Comparison of ENCODE assay signal across 1 cellular context in the genomic region with DNA sequence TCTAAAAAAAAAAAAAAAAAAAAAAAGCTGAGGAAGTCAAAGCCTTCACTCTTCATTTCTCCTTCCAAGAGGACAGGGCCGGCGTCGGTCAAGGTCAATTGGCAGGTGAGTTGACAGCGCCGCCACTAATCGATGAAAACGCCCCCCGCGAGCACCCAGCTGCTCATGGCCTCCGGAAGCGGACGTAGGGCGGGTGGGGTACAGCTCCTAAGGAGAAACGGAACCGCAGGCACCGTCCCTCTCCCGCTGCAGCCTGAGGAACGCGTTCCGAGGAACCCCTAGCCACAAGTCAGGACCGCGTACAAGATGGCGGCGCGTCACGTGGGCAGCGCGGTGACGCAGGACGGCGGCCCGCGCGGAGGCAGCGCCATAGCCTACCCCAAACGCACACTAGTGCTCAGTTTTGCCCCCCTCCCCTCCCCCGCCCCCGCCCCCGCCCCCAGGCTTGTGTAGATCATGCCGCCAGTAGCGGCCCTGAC.
A peak's percentile ranks its signal among the peaks of the same experiment; 100 is the strongest.
TF ChIP-seq lines count a peak whose summit lies in the region.

A gene (plus strand): TSS at position 465 of the 479 bp plus-strand sequence. CDS start 16,045 bp downstream, outside the sequence.

TF ChIP-seq in HepG2, 621 proteins besides CTCF, POLR2A, EP300 and RAD21 (continues in another document):
- TF ChIP-seq ZNF563 (CRISPR knock-in tag; IDR thresholded peaks at IDR 0.05) (no peak), ZNF543 (CRISPR knock-in tag; IDR thresholded peaks at IDR 0.05) (peak; percentile 31; the same call in 1 of the 2 replicates), ZNF33B (CRISPR knock-in tag; IDR thresholded peaks at IDR 0.05) (no peak), ZNF788 (CRISPR knock-in tag; IDR thresholded peaks at IDR 0.05; ENCODE audit: borderline replicate concordance) (peak; percentile 69; the same call in 1 of the 2 replicates), SMAD3 (CRISPR knock-in tag; IDR thresholded peaks at IDR 0.05) (peak; percentile 70; the same call in 1 of the 2 replicates), NFRKB (IDR thresholded peaks at IDR 0.05) (no peak), PAX8 (CRISPR knock-in tag; IDR thresholded peaks at IDR 0.05; ENCODE audit: borderline replicate concordance) (no peak), NKX3-1 (CRISPR knock-in tag; IDR thresholded peaks at IDR 0.05) (no peak), ZFP1 (CRISPR knock-in tag; IDR thresholded peaks at IDR 0.05) (0 out of 2 replicates have a peak, but pooled peaks have one; percentile 29), TBL1XR1 (IDR thresholded peaks at IDR 0.05; ENCODE audit: borderline replicate concordance, low read length, partially characterized antibody) (no peak), ZFP37 (CRISPR knock-in tag; IDR thresholded peaks at IDR 0.05; ENCODE audit: borderline replicate concordance) (no peak; the same call in 1 of the 2 replicates), AGO2 (optimal IDR thresholded peaks at IDR 0.05; ENCODE audit: low read depth, low read length) (peak; percentile 89), ZNF460 (CRISPR knock-in tag; IDR thresholded peaks at IDR 0.05; ENCODE audit: borderline replicate concordance) (no peak), KDM5A (IDR thresholded peaks at IDR 0.05; ENCODE audit: borderline replicate concordance, low read length) (no peak), ZNF124 (CRISPR knock-in tag; IDR thresholded peaks at IDR 0.05) (peak; percentile 29; the same call in 1 of the 2 replicates), AGO1 (IDR thresholded peaks at IDR 0.05; ENCODE audit: low read depth, low read length, poor library complexity, severe bottlenecking) (peak; percentile 38), PLRG1 (conservative IDR thresholded peaks at IDR 0.05) (no peak), FOXA3 (CRISPR knock-in tag; IDR thresholded peaks at IDR 0.05) (peak; percentile 38; the same call in 1 of the 2 replicates), RELA (CRISPR knock-in tag; IDR thresholded peaks at IDR 0.05) (no peak; the same call in 1 of the 2 replicates), POLR2G (IDR thresholded peaks at IDR 0.05; ENCODE audit: low read depth, low read length) (peak; percentile 92), ZNF3 (CRISPR knock-in tag; IDR thresholded peaks at IDR 0.05) (no peak), ZNF264 (CRISPR knock-in tag; IDR thresholded peaks at IDR 0.05) (no peak), KDM5B (CRISPR knock-in tag; IDR thresholded peaks at IDR 0.05; ENCODE audit: borderline replicate concordance) (peak; percentile 49; the same call in 1 of the 2 replicates), BORCS8-MEF2B (CRISPR knock-in tag; IDR thresholded peaks at IDR 0.05) (no peak), REPIN1 (CRISPR knock-in tag; IDR thresholded peaks at IDR 0.05; ENCODE audit: borderline replicate concordance, low read depth) (no peak; the same call in 1 of the 2 replicates), ZSCAN21 (CRISPR knock-in tag; IDR thresholded peaks at IDR 0.05; ENCODE audit: borderline replicate concordance) (peak; percentile 76; the same call in 1 of the 2 replicates), DNMT3B (CRISPR knock-in tag; conservative IDR thresholded peaks at IDR 0.05) (no peak), REXO4 (CRISPR knock-in tag; IDR thresholded peaks at IDR 0.05; ENCODE audit: borderline replicate concordance) (no peak), THYN1 (CRISPR knock-in tag; IDR thresholded peaks at IDR 0.05; ENCODE audit: borderline replicate concordance, low read depth) (no peak), ZKSCAN8 (CRISPR knock-in tag; IDR thresholded peaks at IDR 0.05; ENCODE audit: borderline replicate concordance) (no peak; the same call in 1 of the 2 replicates)
- TF ChIP-seq, protein P1, sequence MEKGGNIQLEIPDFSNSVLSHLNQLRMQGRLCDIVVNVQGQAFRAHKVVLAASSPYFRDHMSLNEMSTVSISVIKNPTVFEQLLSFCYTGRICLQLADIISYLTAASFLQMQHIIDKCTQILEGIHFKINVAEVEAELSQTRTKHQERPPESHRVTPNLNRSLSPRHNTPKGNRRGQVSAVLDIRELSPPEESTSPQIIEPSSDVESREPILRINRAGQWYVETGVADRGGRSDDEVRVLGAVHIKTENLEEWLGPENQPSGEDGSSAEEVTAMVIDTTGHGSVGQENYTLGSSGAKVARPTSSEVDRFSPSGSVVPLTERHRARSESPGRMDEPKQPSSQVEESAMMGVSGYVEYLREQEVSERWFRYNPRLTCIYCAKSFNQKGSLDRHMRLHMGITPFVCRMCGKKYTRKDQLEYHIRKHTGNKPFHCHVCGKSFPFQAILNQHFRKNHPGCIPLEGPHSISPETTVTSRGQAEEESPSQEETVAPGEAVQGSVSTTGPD (CRISPR knock-in tag; IDR thresholded peaks at IDR 0.05): no peak
- TF ChIP-seq, protein P2, sequence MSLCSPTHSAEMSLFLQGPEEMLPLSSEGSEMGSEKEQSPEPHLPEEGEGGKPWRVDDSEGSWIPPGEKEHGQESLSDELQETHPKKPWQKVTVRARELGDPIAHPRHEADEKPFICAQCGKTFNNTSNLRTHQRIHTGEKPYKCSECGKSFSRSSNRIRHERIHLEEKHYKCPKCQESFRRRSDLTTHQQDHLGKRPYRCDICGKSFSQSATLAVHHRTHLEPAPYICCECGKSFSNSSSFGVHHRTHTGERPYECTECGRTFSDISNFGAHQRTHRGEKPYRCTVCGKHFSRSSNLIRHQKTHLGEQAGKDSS (CRISPR knock-in tag; IDR thresholded peaks at IDR 0.05; ENCODE audit: borderline replicate concordance, low read depth): 0 out of 2 replicates have a peak, but pooled peaks have one; percentile 65
- TF ChIP-seq, protein P3, sequence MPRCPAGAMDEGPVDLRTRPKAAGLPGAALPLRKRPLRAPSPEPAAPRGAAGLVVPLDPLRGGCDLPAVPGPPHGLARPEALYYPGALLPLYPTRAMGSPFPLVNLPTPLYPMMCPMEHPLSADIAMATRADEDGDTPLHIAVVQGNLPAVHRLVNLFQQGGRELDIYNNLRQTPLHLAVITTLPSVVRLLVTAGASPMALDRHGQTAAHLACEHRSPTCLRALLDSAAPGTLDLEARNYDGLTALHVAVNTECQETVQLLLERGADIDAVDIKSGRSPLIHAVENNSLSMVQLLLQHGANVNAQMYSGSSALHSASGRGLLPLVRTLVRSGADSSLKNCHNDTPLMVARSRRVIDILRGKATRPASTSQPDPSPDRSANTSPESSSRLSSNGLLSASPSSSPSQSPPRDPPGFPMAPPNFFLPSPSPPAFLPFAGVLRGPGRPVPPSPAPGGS (CRISPR knock-in tag; IDR thresholded peaks at IDR 0.05): no peak
- TF ChIP-seq, protein P4, sequence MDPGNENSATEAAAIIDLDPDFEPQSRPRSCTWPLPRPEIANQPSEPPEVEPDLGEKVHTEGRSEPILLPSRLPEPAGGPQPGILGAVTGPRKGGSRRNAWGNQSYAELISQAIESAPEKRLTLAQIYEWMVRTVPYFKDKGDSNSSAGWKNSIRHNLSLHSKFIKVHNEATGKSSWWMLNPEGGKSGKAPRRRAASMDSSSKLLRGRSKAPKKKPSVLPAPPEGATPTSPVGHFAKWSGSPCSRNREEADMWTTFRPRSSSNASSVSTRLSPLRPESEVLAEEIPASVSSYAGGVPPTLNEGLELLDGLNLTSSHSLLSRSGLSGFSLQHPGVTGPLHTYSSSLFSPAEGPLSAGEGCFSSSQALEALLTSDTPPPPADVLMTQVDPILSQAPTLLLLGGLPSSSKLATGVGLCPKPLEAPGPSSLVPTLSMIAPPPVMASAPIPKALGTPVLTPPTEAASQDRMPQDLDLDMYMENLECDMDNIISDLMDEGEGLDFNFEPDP (CRISPR knock-in tag; conservative IDR thresholded peaks at IDR 0.05): no peak
- TF ChIP-seq, protein P5, sequence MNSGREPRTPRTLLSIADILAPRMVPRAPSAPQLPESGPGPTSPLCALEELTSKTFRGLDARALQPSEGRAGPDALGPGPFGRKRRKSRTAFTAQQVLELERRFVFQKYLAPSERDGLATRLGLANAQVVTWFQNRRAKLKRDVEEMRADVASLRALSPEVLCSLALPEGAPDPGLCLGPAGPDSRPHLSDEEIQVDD (CRISPR knock-in tag; IDR thresholded peaks at IDR 0.05; ENCODE audit: borderline replicate concordance): no peak
- TF ChIP-seq, protein P6, sequence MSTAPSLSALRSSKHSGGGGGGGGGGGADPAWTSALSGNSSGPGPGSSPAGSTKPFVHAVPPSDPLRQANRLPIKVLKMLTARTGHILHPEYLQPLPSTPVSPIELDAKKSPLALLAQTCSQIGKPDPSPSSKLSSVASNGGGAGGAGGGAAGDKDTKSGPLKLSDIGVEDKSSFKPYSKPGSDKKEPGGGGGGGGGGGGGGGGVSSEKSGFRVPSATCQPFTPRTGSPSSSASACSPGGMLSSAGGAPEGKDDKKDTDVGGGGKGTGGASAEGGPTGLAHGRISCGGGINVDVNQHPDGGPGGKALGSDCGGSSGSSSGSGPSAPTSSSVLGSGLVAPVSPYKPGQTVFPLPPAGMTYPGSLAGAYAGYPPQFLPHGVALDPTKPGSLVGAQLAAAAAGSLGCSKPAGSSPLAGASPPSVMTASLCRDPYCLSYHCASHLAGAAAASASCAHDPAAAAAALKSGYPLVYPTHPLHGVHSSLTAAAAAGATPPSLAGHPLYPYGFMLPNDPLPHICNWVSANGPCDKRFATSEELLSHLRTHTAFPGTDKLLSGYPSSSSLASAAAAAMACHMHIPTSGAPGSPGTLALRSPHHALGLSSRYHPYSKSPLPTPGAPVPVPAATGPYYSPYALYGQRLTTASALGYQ (CRISPR knock-in tag; IDR thresholded peaks at IDR 0.05): no peak
- TF ChIP-seq, protein P7, sequence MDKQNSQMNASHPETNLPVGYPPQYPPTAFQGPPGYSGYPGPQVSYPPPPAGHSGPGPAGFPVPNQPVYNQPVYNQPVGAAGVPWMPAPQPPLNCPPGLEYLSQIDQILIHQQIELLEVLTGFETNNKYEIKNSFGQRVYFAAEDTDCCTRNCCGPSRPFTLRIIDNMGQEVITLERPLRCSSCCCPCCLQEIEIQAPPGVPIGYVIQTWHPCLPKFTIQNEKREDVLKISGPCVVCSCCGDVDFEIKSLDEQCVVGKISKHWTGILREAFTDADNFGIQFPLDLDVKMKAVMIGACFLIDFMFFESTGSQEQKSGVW (CRISPR knock-in tag; IDR thresholded peaks at IDR 0.05; ENCODE audit: borderline replicate concordance): no peak
- TF ChIP-seq, protein P8, sequence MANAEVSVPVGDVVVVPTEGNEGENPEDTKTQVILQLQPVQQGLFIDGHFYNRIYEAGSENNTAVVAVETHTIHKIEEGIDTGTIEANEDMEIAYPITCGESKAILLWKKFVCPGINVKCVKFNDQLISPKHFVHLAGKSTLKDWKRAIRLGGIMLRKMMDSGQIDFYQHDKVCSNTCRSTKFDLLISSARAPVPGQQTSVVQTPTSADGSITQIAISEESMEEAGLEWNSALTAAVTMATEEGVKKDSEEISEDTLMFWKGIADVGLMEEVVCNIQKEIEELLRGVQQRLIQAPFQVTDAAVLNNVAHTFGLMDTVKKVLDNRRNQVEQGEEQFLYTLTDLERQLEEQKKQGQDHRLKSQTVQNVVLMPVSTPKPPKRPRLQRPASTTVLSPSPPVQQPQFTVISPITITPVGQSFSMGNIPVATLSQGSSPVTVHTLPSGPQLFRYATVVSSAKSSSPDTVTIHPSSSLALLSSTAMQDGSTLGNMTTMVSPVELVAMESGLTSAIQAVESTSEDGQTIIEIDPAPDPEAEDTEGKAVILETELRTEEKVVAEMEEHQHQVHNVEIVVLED (CRISPR knock-in tag; IDR thresholded peaks at IDR 0.05; ENCODE audit: borderline replicate concordance): peak; percentile 97
- TF ChIP-seq, protein P9, sequence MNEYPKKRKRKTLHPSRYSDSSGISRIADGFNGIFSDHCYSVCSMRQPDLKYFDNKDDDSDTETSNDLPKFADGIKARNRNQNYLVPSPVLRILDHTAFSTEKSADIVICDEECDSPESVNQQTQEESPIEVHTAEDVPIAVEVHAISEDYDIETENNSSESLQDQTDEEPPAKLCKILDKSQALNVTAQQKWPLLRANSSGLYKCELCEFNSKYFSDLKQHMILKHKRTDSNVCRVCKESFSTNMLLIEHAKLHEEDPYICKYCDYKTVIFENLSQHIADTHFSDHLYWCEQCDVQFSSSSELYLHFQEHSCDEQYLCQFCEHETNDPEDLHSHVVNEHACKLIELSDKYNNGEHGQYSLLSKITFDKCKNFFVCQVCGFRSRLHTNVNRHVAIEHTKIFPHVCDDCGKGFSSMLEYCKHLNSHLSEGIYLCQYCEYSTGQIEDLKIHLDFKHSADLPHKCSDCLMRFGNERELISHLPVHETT (CRISPR knock-in tag; conservative IDR thresholded peaks at IDR 0.05): peak; percentile 83
- TF ChIP-seq, protein P10, sequence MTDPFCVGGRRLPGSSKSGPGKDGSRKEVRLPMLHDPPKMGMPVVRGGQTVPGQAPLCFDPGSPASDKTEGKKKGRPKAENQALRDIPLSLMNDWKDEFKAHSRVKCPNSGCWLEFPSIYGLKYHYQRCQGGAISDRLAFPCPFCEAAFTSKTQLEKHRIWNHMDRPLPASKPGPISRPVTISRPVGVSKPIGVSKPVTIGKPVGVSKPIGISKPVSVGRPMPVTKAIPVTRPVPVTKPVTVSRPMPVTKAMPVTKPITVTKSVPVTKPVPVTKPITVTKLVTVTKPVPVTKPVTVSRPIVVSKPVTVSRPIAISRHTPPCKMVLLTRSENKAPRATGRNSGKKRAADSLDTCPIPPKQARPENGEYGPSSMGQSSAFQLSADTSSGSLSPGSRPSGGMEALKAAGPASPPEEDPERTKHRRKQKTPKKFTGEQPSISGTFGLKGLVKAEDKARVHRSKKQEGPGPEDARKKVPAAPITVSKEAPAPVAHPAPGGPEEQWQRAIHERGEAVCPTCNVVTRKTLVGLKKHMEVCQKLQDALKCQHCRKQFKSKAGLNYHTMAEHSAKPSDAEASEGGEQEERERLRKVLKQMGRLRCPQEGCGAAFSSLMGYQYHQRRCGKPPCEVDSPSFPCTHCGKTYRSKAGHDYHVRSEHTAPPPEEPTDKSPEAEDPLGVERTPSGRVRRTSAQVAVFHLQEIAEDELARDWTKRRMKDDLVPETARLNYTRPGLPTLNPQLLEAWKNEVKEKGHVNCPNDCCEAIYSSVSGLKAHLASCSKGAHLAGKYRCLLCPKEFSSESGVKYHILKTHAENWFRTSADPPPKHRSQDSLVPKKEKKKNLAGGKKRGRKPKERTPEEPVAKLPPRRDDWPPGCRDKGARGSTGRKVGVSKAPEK (CRISPR knock-in tag; IDR thresholded peaks at IDR 0.05; ENCODE audit: borderline replicate concordance): no peak
- TF ChIP-seq, protein P11, sequence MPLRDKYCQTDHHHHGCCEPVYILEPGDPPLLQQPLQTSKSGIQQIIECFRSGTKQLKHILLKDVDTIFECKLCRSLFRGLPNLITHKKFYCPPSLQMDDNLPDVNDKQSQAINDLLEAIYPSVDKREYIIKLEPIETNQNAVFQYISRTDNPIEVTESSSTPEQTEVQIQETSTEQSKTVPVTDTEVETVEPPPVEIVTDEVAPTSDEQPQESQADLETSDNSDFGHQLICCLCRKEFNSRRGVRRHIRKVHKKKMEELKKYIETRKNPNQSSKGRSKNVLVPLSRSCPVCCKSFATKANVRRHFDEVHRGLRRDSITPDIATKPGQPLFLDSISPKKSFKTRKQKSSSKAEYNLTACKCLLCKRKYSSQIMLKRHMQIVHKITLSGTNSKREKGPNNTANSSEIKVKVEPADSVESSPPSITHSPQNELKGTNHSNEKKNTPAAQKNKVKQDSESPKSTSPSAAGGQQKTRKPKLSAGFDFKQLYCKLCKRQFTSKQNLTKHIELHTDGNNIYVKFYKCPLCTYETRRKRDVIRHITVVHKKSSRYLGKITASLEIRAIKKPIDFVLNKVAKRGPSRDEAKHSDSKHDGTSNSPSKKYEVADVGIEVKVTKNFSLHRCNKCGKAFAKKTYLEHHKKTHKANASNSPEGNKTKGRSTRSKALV (CRISPR knock-in tag; IDR thresholded peaks at IDR 0.05): 0 out of 2 replicates have a peak, but pooled peaks have one; percentile 26
- TF ChIP-seq, protein P12, sequence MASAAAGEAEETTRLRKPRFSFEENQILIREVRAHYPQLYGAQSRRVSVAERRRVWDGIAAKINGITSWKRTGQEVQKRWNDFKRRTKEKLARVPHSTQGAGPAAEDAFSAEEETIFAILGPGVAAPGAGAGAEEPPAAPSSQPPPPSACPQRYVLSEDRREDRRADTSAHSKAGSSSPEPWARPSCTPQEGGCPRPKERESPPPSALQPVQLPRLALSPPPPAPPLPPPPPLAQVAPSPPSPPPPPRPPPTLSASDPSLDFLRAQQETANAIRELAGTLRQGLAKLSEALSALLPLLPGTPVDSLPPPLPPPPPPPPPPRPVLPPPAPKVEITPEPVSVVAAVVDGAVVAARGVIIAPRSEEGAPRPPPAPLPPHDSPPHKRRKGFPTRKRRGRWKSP (CRISPR knock-in tag; IDR thresholded peaks at IDR 0.05): no peak; the same call in 1 of the 2 replicates
